11 cellular contexts compared by ENCODE assay signal in genomic region chr9:81028504-81028903, GRCh38.
DNase-seq lines count a peak whose midpoint lies in the region; TF ChIP-seq lines count a peak whose summit lies in the region.
"Had no signal": no experiment of that assay in that cellular context is flagged by ENCODE, and none has a peak within 500 bp of the region (broad histone marks: within the 10 kb centered on the region; RNA-seq: fewer than 3 reads in every experiment).

No MANE protein-coding gene starts in this region.

- POLR2A ChIA-PET in A673 (lab: Charles Lee; ENCODE audit: low non-redundant PET) (no interaction called here), GM10248 (lab: Yijun Ruan, JAX) (no interaction called here)

- BruUV-seq in A673 (replicated peaks; lab: Mats Ljungman, UMichigan), result no TSS peak

- H3K4me1 ChIP-seq in A673 (ENCODE audit: insufficient read depth, low read length, poor library complexity, severe bottlenecking), result no peaks in the 10 kb centered on the region

- TF ChIP-seq CTCF in cardiac fibroblast (IDR thresholded peaks at IDR 0.05; ENCODE audit: low read depth, low read length) (no peak), A673 (conservative IDR thresholded peaks at IDR 0.05; ENCODE audit: low read depth, low read length) (no peak), GM10248 (IDR thresholded peaks at IDR 0.05; ENCODE audit: control extremely low read depth, extremely low read depth, low read depth, missing control alignments) (no peak)

- no peak overlapping the region for H3K27ac ChIP-seq in A673 (ENCODE audit: low read depth, low read length, poor library complexity, severe bottlenecking)

- H3K4me3 ChIP-seq in cardiac fibroblast (replicated peaks in 1 of 2; ENCODE audit: low read depth in 2 of 2, low read length in 2 of 2) (no peak overlapping the region), A673 (ENCODE audit: low read depth, low read length, poor library complexity, severe bottlenecking) (no peak overlapping the region)

- intact Hi-C loops in A673 (cut with micrococcal nuclease; ENCODE audit: unreplicated experiment), result no loop called here

- no peaks in the 10 kb centered on the region for H3K27me3 ChIP-seq in A673 (replicated peaks; ENCODE audit: insufficient read depth, low read depth, low read length, poor library complexity)

- CTCF ChIA-PET in A673 (lab: Charles Lee), result no interaction called here
- CTCF ChIA-PET in GM10248 (lab: Yijun Ruan, JAX), result no interaction called here

- no peaks in the 10 kb centered on the region for H3K36me3 ChIP-seq in A673 (ENCODE audit: insufficient read depth, low read length, poor library complexity, severe bottlenecking)

- DNase-seq in AG20443 (ENCODE audit: low spot score) (peak; percentile 77), M059J (ENCODE audit: low read depth) (peak; percentile 96), cardiac fibroblast (ENCODE audit: low read depth in 2 of 2) (peak; percentile 72 to 96), medulla oblongata (ENCODE audit: extremely low spot score) (peak; percentile 20), NCI-H526 (lab: John Stamatoyannopoulos, UW) (no peak), NCI-H524 treated with DMSO at 0.1 percent for 48 hours (lab: John Stamatoyannopoulos, UW) (no peak), A673 (ENCODE audit: low spot score) (no peak), GM10248 (ENCODE audit: extremely low spot score) (no peak)
- DNase-seq: activated naive CD4-positive, alpha-beta T cell treated with anti-CD3 and anti-CD28 coated beads, Interleukin-2, amount 10 ng/mL, durations not matched to agents 7 days and 5 days; CD8-positive, alpha-beta memory T cell; OCI-M1 had no signal

- no peaks in the 10 kb centered on the region for H3K9me3 ChIP-seq in A673 (ENCODE audit: low read depth, low read length, poor library complexity, severe bottlenecking)

Comparison
In these comparisons a context has a peak if more than half of its experiments do, and no peak if none do; other contexts are left out.
1. DNase-seq: peak in AG20443 (single experiment), M059J (single experiment), cardiac fibroblast (2 of 2) and medulla oblongata (single experiment); none in NCI-H526 (0 of 2), NCI-H524 treated with DMSO at 0.1 percent for 48 hours (single experiment), A673 (single experiment) and GM10248 (single experiment).